In genomic region chr3:84601303-84601702, GRCh38 we compare ENCODE assay signal across 18 cellular contexts.
DNase-seq lines count a peak whose midpoint lies in the region; ATAC-seq and TF ChIP-seq lines count a peak whose summit lies in the region.
"Had no signal": no experiment of that assay in that cellular context is flagged by ENCODE, and none has a peak within 500 bp of the region (broad histone marks: within the 10 kb centered on the region; RNA-seq: fewer than 3 reads in every experiment).

No MANE protein-coding gene starts in this region.

- H3K4me1 Mint-ChIP-seq in GM23338, result peaks cover 16% of the 10 kb centered on the region; the same call in 2 of the 3 replicates
- H3K4me1 Mint-ChIP-seq: activated CD4-positive, alpha-beta T cell treated with anti-CD3 and anti-CD28 coated beads for 36 hours; T-cell had no signal

- no peak overlapping the region for H3K27ac ChIP-seq in GM23338 (ENCODE audit: low read depth)
- H3K27ac ChIP-seq in PC-3 (ENCODE audit: low read length), result no peak overlapping the region
- no peak overlapping the region for H3K27ac ChIP-seq in suprapubic skin
- H3K27ac ChIP-seq: C4-2B, spleen, thoracic aorta had no signal

- ATAC-seq in GM23338 (peak; percentile 78), PC-3 (no peak), esophagus mucosa (no peak)
- ATAC-seq: activated CD4-positive, alpha-beta T cell treated with anti-CD3 and anti-CD28 coated beads for 36 hours; T-cell had no signal

- H3K9ac ChIP-seq in PC-3 (ENCODE audit: low read length), result no peak overlapping the region

- peaks cover 2% of the 10 kb centered on the region for H3K27me3 Mint-ChIP-seq in GM23338 (ENCODE audit: insufficient read depth, low read depth, poor library complexity)
- H3K27me3 Mint-ChIP-seq: activated CD4-positive, alpha-beta T cell treated with anti-CD3 and anti-CD28 coated beads for 36 hours; T-cell had no signal

- H3K4me1 ChIP-seq in GM23338 (ENCODE audit: insufficient read depth) (no peaks in the 10 kb centered on the region), PC-3 (ENCODE audit: insufficient read depth, low read length) (peaks cover 12% of the 10 kb centered on the region), suprapubic skin (no peaks in the 10 kb centered on the region)
- H3K4me1 ChIP-seq: spleen had no signal

- H3F3A ChIP-seq in GM23338 (replicated peaks; ENCODE audit: low read depth) (no peaks in the 10 kb centered on the region), PC-3 (ENCODE audit: low read length, unreplicated experiment) (no peaks in the 10 kb centered on the region)

- TF ChIP-seq CTCF in GM23338 (conservative IDR thresholded peaks at IDR 0.05; ENCODE audit: low read depth in 2 of 2) (no peak), PC-3 (conservative IDR thresholded peaks at IDR 0.05; ENCODE audit: low read depth, low read length) (no peak), suprapubic skin (IDR thresholded peaks at IDR 0.05) (no peak)

- intact Hi-C loops in PC-3 (cut with micrococcal nuclease), result no loop called here

- H3K4me2 ChIP-seq in GM23338 (no peak overlapping the region), PC-3 (ENCODE audit: low read length) (no peak overlapping the region; the same call in 1 of the 2 replicates)

- H3K79me2 ChIP-seq in GM23338 (replicated peaks; ENCODE audit: insufficient read depth) (no peaks in the 10 kb centered on the region), PC-3 (ENCODE audit: low read length) (no peaks in the 10 kb centered on the region)

- TF ChIP-seq EP300 in suprapubic skin (IDR thresholded peaks at IDR 0.05), result no peak

- H3K36me3 Mint-ChIP-seq in GM23338 (ENCODE audit: low read depth), result no peaks in the 10 kb centered on the region
- H3K36me3 Mint-ChIP-seq: T-cell had no signal

- no peak overlapping the region for H3K4me3 ChIP-seq in GM23338
- H3K4me3 ChIP-seq in PC-3 (ENCODE audit: low read length), result no peak overlapping the region
- no peak overlapping the region for H3K4me3 ChIP-seq in suprapubic skin
- H3K4me3 ChIP-seq: spleen, thoracic aorta had no signal

- H3K27ac Mint-ChIP-seq in GM23338, result no peak overlapping the region
- H3K27ac Mint-ChIP-seq: activated CD4-positive, alpha-beta T cell treated with anti-CD3 and anti-CD28 coated beads for 36 hours; nephron progenitor cell; T-cell had no signal

- BruUV-seq in PC-3 (replicated peaks; lab: Mats Ljungman, UMichigan), result no TSS peak

- H3K27me3 ChIP-seq in GM23338 (ENCODE audit: insufficient read depth) (no peaks in the 10 kb centered on the region), PC-3 (ENCODE audit: low read length) (no peaks in the 10 kb centered on the region), suprapubic skin (no peaks in the 10 kb centered on the region)
- H3K27me3 ChIP-seq: spleen had no signal

- CTCF ChIA-PET in PC-3 (lab: Charles Lee), result no interaction called here

- H2AFZ ChIP-seq in GM23338, result no peak overlapping the region
- no peak overlapping the region for H2AFZ ChIP-seq in PC-3 (ENCODE audit: low read length)

- no peak overlapping the region for H3K4me3 Mint-ChIP-seq in GM23338
- H3K4me3 Mint-ChIP-seq: activated CD4-positive, alpha-beta T cell treated with anti-CD3 and anti-CD28 coated beads for 36 hours; nephron progenitor cell; T-cell had no signal

- TF ChIP-seq POLR2A in suprapubic skin (IDR thresholded peaks at IDR 0.05), result no peak

- 71% methylated on average over 2 of the region's 2 CpGs for WGBS in suprapubic skin

- H3K9me3 Mint-ChIP-seq in GM23338, result no peaks in the 10 kb centered on the region

- H4K20me1 ChIP-seq in GM23338 (replicated peaks; ENCODE audit: insufficient read depth), result no peaks in the 10 kb centered on the region
- H4K20me1 ChIP-seq in PC-3 (ENCODE audit: low read length), result no peaks in the 10 kb centered on the region

- no peaks in the 10 kb centered on the region for H3K9me3 ChIP-seq in PC-3 (ENCODE audit: low read length)
- no peaks in the 10 kb centered on the region for H3K9me3 ChIP-seq in suprapubic skin
- H3K9me3 ChIP-seq: spleen, thoracic aorta had no signal

- H3K9me2 ChIP-seq in GM23338 (ENCODE audit: insufficient read depth) (no peaks in the 10 kb centered on the region), PC-3 (replicated peaks; ENCODE audit: low read length) (no peaks in the 10 kb centered on the region)

- POLR2A ChIA-PET in PC-3 (lab: Charles Lee; ENCODE audit: unreplicated experiment), result no interaction called here

- no peaks in the 10 kb centered on the region for H3K36me3 ChIP-seq in GM23338 (ENCODE audit: insufficient read depth)
- H3K36me3 ChIP-seq in PC-3 (ENCODE audit: low read depth, low read length), result no peaks in the 10 kb centered on the region
- H3K36me3 ChIP-seq in suprapubic skin, result no peaks in the 10 kb centered on the region
- H3K36me3 ChIP-seq: spleen, thoracic aorta had no signal

- DNase-seq in GM23338 (ENCODE audit: low spot score) (peak; percentile 62), NCI-H146 (lab: John Stamatoyannopoulos, UW) (peak; percentile 90), PC-3 (peak; percentile 35), iris pigment epithelial cell (ENCODE audit: low read depth) (peak; percentile 55), suprapubic skin (ENCODE audit: low spot score in 2 of 2) (no peak), GM19240 (ENCODE audit: insufficient read length, low spot score) (no peak), globus pallidus (ENCODE audit: low spot score) (no peak)
- DNase-seq: activated CD4-positive, alpha-beta T cell treated with anti-CD3 and anti-CD28 coated beads for 36 hours; activated T-cell treated with anti-CD3 and anti-CD28 coated beads, Interleukin-2, amount 50 U/mL, for 48 hours; amygdala; Karpas-422; nephron progenitor cell; NK-92 treated with Interleukin-12 subunit alpha and Interleukin-12 subunit beta, amount 100 ng/mL, for 24 hours; spleen; T-cell had no signal

TF ChIP-seq in GM23338, 12 proteins besides CTCF, POLR2A, EP300 and RAD21:
- TF ChIP-seq ZNF462 (CRISPR knock-in tag; IDR thresholded peaks at IDR 0.05) (no peak), NANOG (IDR thresholded peaks at IDR 0.05; ENCODE audit: borderline replicate concordance) (peak; percentile 39; the same call in 1 of the 2 replicates)

Comparison
In these comparisons a context has a peak if more than half of its experiments do, and no peak if none do; other contexts are left out.
1. DNase-seq: peak in GM23338 (single experiment), NCI-H146 (single experiment), PC-3 (single experiment) and iris pigment epithelial cell (single experiment); none in suprapubic skin (0 of 2), GM19240 (single experiment) and globus pallidus (single experiment).